In genomic region chr2:240919786-240920782, GRCh38 we compare ENCODE assay signal across 12 cellular contexts. TPM values are rescaled to one million over a fixed set of nuclear protein-coding genes. Genes with fewer than 3 reads are reported as not detected.
DNase-seq lines count a peak whose midpoint lies in the region; ATAC-seq and TF ChIP-seq lines count a peak whose summit lies in the region.
"Had no signal": no experiment of that assay in that cellular context is flagged by ENCODE, and none has a peak within 500 bp of the region (broad histone marks: within the 10 kb centered on the region; RNA-seq: fewer than 3 reads in every experiment).

No MANE protein-coding gene starts in this region.

- H3K27me3 ChIP-seq in dorsolateral prefrontal cortex: peaks cover 0 to 15% (median 6%) of the 10 kb centered on the region in 45 donors

- no peak overlapping the region for H3K27ac Mint-ChIP-seq in natural killer cell
- no peak overlapping the region for H3K27ac Mint-ChIP-seq in effector memory CD8-positive, alpha-beta T cell
- H3K27ac Mint-ChIP-seq: dendritic cell treated with granulocyte-macrophage colony-stimulating factor and Interleukin-4, amounts not matched to agents 40 ng/mL and 50 ng/mL, for 4 days had no signal

- H3K4me1 Mint-ChIP-seq in natural killer cell: no peaks in the 10 kb centered on the region
- peaks cover 0 to 3% of the 10 kb centered on the region in 2 donors for H3K4me1 Mint-ChIP-seq in effector memory CD8-positive, alpha-beta T cell (ENCODE audit: low read depth in 2 of 2)

- intact Hi-C loops in dorsolateral prefrontal cortex (cut with DNase I) (no loop called here), natural killer cell (cut with micrococcal nuclease) (no loop called here)

- no peaks in the 10 kb centered on the region for H3K36me3 Mint-ChIP-seq in natural killer cell
- H3K36me3 Mint-ChIP-seq in effector memory CD8-positive, alpha-beta T cell (ENCODE audit: insufficient read depth): no peaks in the 10 kb centered on the region

- TF ChIP-seq CTCF in dorsolateral prefrontal cortex (IDR thresholded peaks at IDR 0.05 in 54 of 56, conservative IDR thresholded peaks at IDR 0.05 in 2 of 56; ENCODE audit: low read depth in 1 of 56, partially characterized antibody in 56 of 56) (no peak), natural killer cell (IDR thresholded peaks at IDR 0.05) (no peak)

- no peak overlapping the region for H3K27ac ChIP-seq in dorsolateral prefrontal cortex

- peak; percentile 2 for DNase-seq in activated gamma-delta T cell treated with Interleukin-2 at 50 U/mL for 16 hours
- no peak for DNase-seq in activated gamma-delta T cell (lab: John Stamatoyannopoulos, UW)
- DNase-seq in dorsolateral prefrontal cortex: peak in 9 of 10 donors; percentile 2 to 40 (median 23)
- DNase-seq in natural killer cell: peak; percentile 14
- DNase-seq in ureter (ENCODE audit: low spot score): peak; percentile 41
- no peak for DNase-seq in effector memory CD8-positive, alpha-beta T cell
- DNase-seq in NCI-H2029 (lab: John Stamatoyannopoulos, UW): no peak
- DNase-seq in HT-29 (ENCODE audit: low spot score): no peak
- DNase-seq: NCI-H1417 treated with DMSO at 0.1 percent for 48 hours, T1000 had no signal

- H3K27me3 Mint-ChIP-seq in natural killer cell (ENCODE audit: low read depth in 2 of 2): peaks cover 0 to 2% of the 10 kb centered on the region in 2 donors
- peaks cover 8 to 43% of the 10 kb centered on the region in 2 donors for H3K27me3 Mint-ChIP-seq in effector memory CD8-positive, alpha-beta T cell

- no peaks in the 10 kb centered on the region for H3K9me3 Mint-ChIP-seq in natural killer cell
- H3K9me3 Mint-ChIP-seq in effector memory CD8-positive, alpha-beta T cell: no peaks in the 10 kb centered on the region
- H3K9me3 Mint-ChIP-seq: dendritic cell treated with granulocyte-macrophage colony-stimulating factor and Interleukin-4, amounts not matched to agents 40 ng/mL and 50 ng/mL, for 4 days had no signal

- no peak overlapping the region for H3K4me3 Mint-ChIP-seq in natural killer cell
- no peak overlapping the region for H3K4me3 Mint-ChIP-seq in effector memory CD8-positive, alpha-beta T cell
- H3K4me3 Mint-ChIP-seq: dendritic cell treated with granulocyte-macrophage colony-stimulating factor and Interleukin-4, amounts not matched to agents 40 ng/mL and 50 ng/mL, for 4 days had no signal

- ATAC-seq in natural killer cell: no peak
- ATAC-seq in effector memory CD8-positive, alpha-beta T cell (replicated peaks): no peak
- ATAC-seq: mucosa of descending colon had no signal

- H3K4me3 ChIP-seq in dorsolateral prefrontal cortex: no peak overlapping the region
- H3K4me3 ChIP-seq: mucosa of descending colon had no signal

RNA-seq across cellular contexts. Expression of gene CROCC2, which starts 13.9 kb away (rescaled TPM):
- total RNA-seq in dorsolateral prefrontal cortex (under 1 TPM in 6 of 120 experiments, not detected in 114; 0.08 to 0.22 (median 0.11) TPM), natural killer cell (under 1 TPM in 1 of 3 donors, not detected in 2; 0.14 TPM), ureter (0.23 TPM)
- not detected in 2 replicates for total RNA-seq in HT-29 (2014; rRNA removed; shearing (Covaris generic))

RNA-seq across cellular contexts. Expression of gene MAB21L4, which starts 24.1 kb away (rescaled TPM):
- total RNA-seq in dorsolateral prefrontal cortex: under 1 TPM in 6 of 120 experiments, not detected in 114; 0.26 to 0.76 (median 0.30) TPM
- not detected for total RNA-seq in natural killer cell
- total RNA-seq in ureter: 2.5 TPM
- 20.7 and 24.5 TPM in 2 replicates for total RNA-seq in HT-29 (2014; rRNA removed; shearing (Covaris generic))

RNA-seq across cellular contexts. Expression of gene AGXT, which starts 51.5 kb away (rescaled TPM):
- total RNA-seq in dorsolateral prefrontal cortex (under 1 TPM in 1 of 120 experiments, not detected in 119; 0.36 TPM), natural killer cell (not detected), ureter (0.31 TPM)
- 1.6 and 3.0 TPM in 2 replicates for total RNA-seq in HT-29 (2014; rRNA removed; shearing (Covaris generic))

Comparison
In these comparisons a context has a peak if more than half of its experiments do, and no peak if none do; other contexts are left out.
1. DNase-seq: peak in activated gamma-delta T cell treated with Interleukin-2 at 50 U/mL for 16 hours (single experiment), dorsolateral prefrontal cortex (9 of 10), natural killer cell (single experiment) and ureter (single experiment); none in activated gamma-delta T cell (single experiment), effector memory CD8-positive, alpha-beta T cell (0 of 3), NCI-H2029 (single experiment) and HT-29 (single experiment).